19 cellular contexts compared by ENCODE assay signal in genomic region chrX:121169099-121170035, GRCh38.
DNase-seq lines count a peak whose midpoint lies in the region; ATAC-seq, FAIRE-seq and TF ChIP-seq lines count a peak whose summit lies in the region.
"Had no signal": no experiment of that assay in that cellular context is flagged by ENCODE, and none has a peak within 500 bp of the region (broad histone marks: within the 10 kb centered on the region; RNA-seq: fewer than 3 reads in every experiment).

No MANE protein-coding gene starts in this region.

- H3K27ac ChIP-seq in HepG2 (ENCODE audit: extremely low read length, insufficient read depth, low read length), result no peak overlapping the region
- H3K27ac ChIP-seq in right lobe of liver, result no peak overlapping the region
- H3K27ac ChIP-seq: GM23248 had no signal

- no peaks in the 10 kb centered on the region for H3K79me2 ChIP-seq in HepG2 (ENCODE audit: insufficient read depth, low read length)

- DNase-seq in HepG2 (ENCODE audit: low spot score) (no peak), right lobe of liver (no peak), bronchial epithelial cell (ENCODE audit: low read depth) (peak; percentile 0), SKM-1 (lab: John Stamatoyannopoulos, UW; ENCODE audit: unreplicated experiment) (no peak), NCI-H1417 treated with DMSO at 0.1 percent for 48 hours (lab: John Stamatoyannopoulos, UW) (no peak), NCI-H187 treated with DMSO at 0.1 percent for 48 hours (lab: John Stamatoyannopoulos, UW) (no peak)
- DNase-seq: ACHN; BE2C; C1 segment of cervical spinal cord; CD4-positive, CD25-positive, alpha-beta regulatory T cell; CD8-positive, alpha-beta memory T cell; COR-L47; GM23248 had no signal

- ATAC-seq in HepG2, result no peak
- no peak for ATAC-seq in right lobe of liver
- peak; percentile 34 for ATAC-seq in activated T-helper 17 cell treated with anti-CD3 and anti-CD28 coated beads, Interleukin-2, amount 50 U/mL, for 72 hours (replicated peaks)

- TF ChIP-seq CTCF in HepG2 (CRISPR knock-in tag; IDR thresholded peaks at IDR 0.05) (no peak), right lobe of liver (IDR thresholded peaks at IDR 0.05) (no peak), bronchial epithelial cell (IDR thresholded peaks at IDR 0.05; ENCODE audit: insufficient read depth, low read length, severe bottlenecking) (no peak)

- H3K27me3 Mint-ChIP-seq in activated T-helper 17 cell treated with anti-CD3 and anti-CD28 coated beads, Interleukin-2, amount 50 U/mL, for 72 hours, result no peaks in the 10 kb centered on the region
- H3K27me3 Mint-ChIP-seq: CD4-positive, CD25-positive, alpha-beta regulatory T cell had no signal

- no TSS peak for BruUV-seq in HepG2 (replicated peaks; lab: Mats Ljungman, UMichigan)

- 44% methylated on average over 2 of the region's 2 CpGs for WGBS in HepG2 (ENCODE audit: low lambda C conversion rate)
- 35% methylated on average over 2 of the region's 2 CpGs for WGBS in right lobe of liver (ENCODE audit: insufficient coverage, low coverage, low lambda C conversion rate, missing lambda C conversion rate)

- no peak overlapping the region for H3K4me3 Mint-ChIP-seq in activated T-helper 17 cell treated with anti-CD3 and anti-CD28 coated beads, Interleukin-2, amount 50 U/mL, for 72 hours
- H3K4me3 Mint-ChIP-seq: CD4-positive, CD25-positive, alpha-beta regulatory T cell; CD8-positive, alpha-beta memory T cell had no signal

- H3K27me3 ChIP-seq in HepG2 (ENCODE audit: control insufficient read depth in 1 of 2, insufficient read depth in 2 of 2, low read length in 2 of 2), result no peaks in the 10 kb centered on the region
- H3K27me3 ChIP-seq in right lobe of liver, result no peaks in the 10 kb centered on the region
- H3K27me3 ChIP-seq in bronchial epithelial cell (ENCODE audit: control insufficient read depth, insufficient read depth, low read length), result no peaks in the 10 kb centered on the region
- H3K27me3 ChIP-seq: BE2C had no signal

- H3K9me3 Mint-ChIP-seq in activated T-helper 17 cell treated with anti-CD3 and anti-CD28 coated beads, Interleukin-2, amount 50 U/mL, for 72 hours, result no peaks in the 10 kb centered on the region

- intact Hi-C loops in HepG2 (cut with micrococcal nuclease; ENCODE audit: unreplicated experiment), result no loop called here
- intact Hi-C loops in right lobe of liver (cut with DNase I), result no loop called here

- no peaks in the 10 kb centered on the region for H3K36me3 ChIP-seq in HepG2 (replicated peaks in 1 of 2; ENCODE audit: control insufficient read depth in 1 of 2, insufficient read depth in 2 of 2, low read length in 2 of 2)
- H3K36me3 ChIP-seq in right lobe of liver, result no peaks in the 10 kb centered on the region
- no peaks in the 10 kb centered on the region for H3K36me3 ChIP-seq in bronchial epithelial cell (ENCODE audit: control insufficient read depth, insufficient read depth, low read length)
- H3K36me3 ChIP-seq: BE2C, HAP-1 had no signal

- no peaks in the 10 kb centered on the region for H3K4me1 Mint-ChIP-seq in activated T-helper 17 cell treated with anti-CD3 and anti-CD28 coated beads, Interleukin-2, amount 50 U/mL, for 72 hours
- H3K4me1 Mint-ChIP-seq: CD4-positive, CD25-positive, alpha-beta regulatory T cell; CD8-positive, alpha-beta memory T cell had no signal

- POLR2A ChIA-PET in HepG2 (lab: Yijun Ruan, JAX), result no interaction called here

- no peak overlapping the region for H3K27ac Mint-ChIP-seq in activated T-helper 17 cell treated with anti-CD3 and anti-CD28 coated beads, Interleukin-2, amount 50 U/mL, for 72 hours
- H3K27ac Mint-ChIP-seq: CD4-positive, CD25-positive, alpha-beta regulatory T cell; CD8-positive, alpha-beta memory T cell had no signal

- no peak for TF ChIP-seq POLR2A in HepG2 (IDR thresholded peaks at IDR 0.05; ENCODE audit: insufficient read depth in 1 of 2, low read depth in 2 of 2, low read length in 2 of 2)
- TF ChIP-seq POLR2A in right lobe of liver (IDR thresholded peaks at IDR 0.05), result no peak

- H3K4me3 ChIP-seq in HepG2 (replicated peaks in 1 of 3; ENCODE audit: insufficient read depth in 1 of 3, low read depth in 2 of 3, low read length in 3 of 3) (no peak overlapping the region), right lobe of liver (no peak overlapping the region), bronchial epithelial cell (ENCODE audit: low read depth, low read length) (no peak overlapping the region)
- H3K4me3 ChIP-seq: GM23248, HAP-1 had no signal

- no peak overlapping the region for H3K4me2 ChIP-seq in HepG2 (ENCODE audit: low read depth, low read length)

- H3K4me1 ChIP-seq in HepG2 (ENCODE audit: insufficient read depth, low read length) (no peaks in the 10 kb centered on the region), right lobe of liver (no peaks in the 10 kb centered on the region)
- H3K4me1 ChIP-seq: BE2C, HAP-1 had no signal

- CTCF ChIA-PET in HepG2 (lab: Yijun Ruan, JAX; ENCODE audit: low intra/inter-chr PET ratio, low total read pairs), result no interaction called here

- no peak overlapping the region for H2AFZ ChIP-seq in HepG2 (ENCODE audit: low read length)
- H2AFZ ChIP-seq: GM23248 had no signal

- no peak for FAIRE-seq in HepG2 (lab: Jason Lieb, UNC)
- FAIRE-seq in bronchial epithelial cell (lab: Jason Lieb, UNC), result no peak
- FAIRE-seq: D721Med, G401.6, GM12892, GM18507 had no signal

- no peaks in the 10 kb centered on the region for H4K20me1 ChIP-seq in HepG2 (ENCODE audit: insufficient read depth, low read length)

- TF ChIP-seq RAD21 in HepG2 (CRISPR knock-in tag; IDR thresholded peaks at IDR 0.05), result no peak

- H3K9ac ChIP-seq in HepG2 (ENCODE audit: insufficient read depth, low read depth, low read length), result no peak overlapping the region
- H3K9ac ChIP-seq: GM23248 had no signal

- in situ Hi-C loops in HepG2 (cut with HindIII; ENCODE audit: extremely low pct_ligation_motif_present, low pct_unique_long_range_greater_than_20kb), result no loop called here

- H3K36me3 Mint-ChIP-seq in activated T-helper 17 cell treated with anti-CD3 and anti-CD28 coated beads, Interleukin-2, amount 50 U/mL, for 72 hours (ENCODE audit: low read depth), result no peaks in the 10 kb centered on the region
- H3K36me3 Mint-ChIP-seq: CD4-positive, CD25-positive, alpha-beta regulatory T cell; CD8-positive, alpha-beta memory T cell had no signal

- H3K9me3 ChIP-seq in HepG2 (ENCODE audit: low read length), result no peaks in the 10 kb centered on the region
- no peaks in the 10 kb centered on the region for H3K9me3 ChIP-seq in right lobe of liver
- H3K9me3 ChIP-seq: BE2C, HAP-1 had no signal

- TF ChIP-seq EP300 in HepG2 (IDR thresholded peaks at IDR 0.05; ENCODE audit: low read depth in 2 of 2, low read length in 2 of 2) (no peak), HepG2 (CRISPR knock-in tag; IDR thresholded peaks at IDR 0.05; ENCODE audit: borderline replicate concordance) (no peak)

TF ChIP-seq in HepG2, 621 proteins besides CTCF, POLR2A, EP300 and RAD21:
- no peak for TF ChIP-seq FLYWCH1 (CRISPR knock-in tag; IDR thresholded peaks at IDR 0.05)
- TF ChIP-seq MAFK (conservative IDR thresholded peaks at IDR 0.05 in 1 of 2, IDR thresholded peaks at IDR 0.05 in 1 of 2; ENCODE audit: low read length in 2 of 2), result peak; percentile 14 to 69; a peak in 2 of 4 replicates
- peak; percentile 58; the same call in 1 of the 2 replicates for TF ChIP-seq MAFF (IDR thresholded peaks at IDR 0.05; ENCODE audit: low read depth, low read length)
- TF ChIP-seq ZBTB46 (CRISPR knock-in tag; IDR thresholded peaks at IDR 0.05; ENCODE audit: borderline replicate concordance), result no peak
